11 cellular contexts compared by ENCODE assay signal in the genomic region with DNA sequence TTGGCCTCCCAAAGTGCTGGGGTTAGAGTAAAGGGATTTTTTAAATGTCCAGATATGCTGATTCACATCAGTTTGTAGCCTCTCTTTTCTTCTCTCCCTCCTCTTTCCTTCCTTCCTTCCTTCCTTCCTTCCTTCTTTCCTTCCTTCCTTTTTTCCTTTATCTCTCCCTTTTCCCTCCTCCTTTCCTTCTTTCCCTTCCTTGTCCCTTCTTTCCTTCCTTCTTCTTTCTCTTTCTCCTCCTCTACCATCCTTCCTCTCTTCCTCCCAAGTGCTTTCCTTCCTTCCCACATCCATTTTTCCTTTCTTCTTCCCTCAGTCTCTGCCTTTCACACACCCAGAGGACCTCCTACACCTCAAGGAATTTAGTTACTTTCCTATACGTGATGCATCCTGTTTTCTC.
"Had no signal": no experiment of that assay in that cellular context is flagged by ENCODE, and none has a peak within 500 bp of the region (broad histone marks: within the 10 kb centered on the region; RNA-seq: fewer than 3 reads in every experiment).

No MANE protein-coding gene starts in this region.

- H3K9me3 Mint-ChIP-seq: H9 had no signal

- H3K9me3 ChIP-seq: HAP-1 had no signal

- H3K4me3 Mint-ChIP-seq: GM23338, H9, HFFc6 had no signal

- H3K27ac ChIP-seq: GM23248 had no signal

- H2AFZ ChIP-seq: GM23248, GM23338 had no signal

- H3K4me1 ChIP-seq: HAP-1 had no signal

- H3K4me2 ChIP-seq: GM23338 had no signal

- H3K36me3 ChIP-seq: HAP-1 had no signal

- ATAC-seq: GM23338, HCT116 had no signal

- H3K27ac Mint-ChIP-seq: GM23338, HFFc6 had no signal

- H3K4me3 ChIP-seq: GM23248, GM23338, HAP-1 had no signal

- DNase-seq: GM23248, GOT3, H7, H9, HCEC 1CT, HFFc6 had no signal

- H3K9ac ChIP-seq: GM23248 had no signal

- FAIRE-seq: H1, H54 had no signal
